ENCODE assay signal across 1 cellular context in genomic region chr5:142108432-142109355, GRCh38.
TF ChIP-seq lines count a peak whose summit lies in the region.

Gene NDFIP1, plus strand, starts transcription at chr5:142108779. Its CDS starts 196 bp downstream, at chr5:142108975.

TF ChIP-seq in K562, 482 proteins besides CTCF, POLR2A, EP300 and RAD21 (continued from another document and continues in another):
- TF ChIP-seq THRA (IDR thresholded peaks at IDR 0.05) (no peak), RBM34 (IDR thresholded peaks at IDR 0.05; ENCODE audit: borderline replicate concordance, insufficient read depth, low read length) (peak; percentile 23; the same call in 1 of the 2 replicates), GTF2E2 (tag; IDR thresholded peaks at IDR 0.05) (0 out of 2 replicates have a peak, but pooled peaks have one; percentile 87), NFIC (IDR thresholded peaks at IDR 0.05) (peak; percentile 31; the same call in 1 of the 2 replicates), ZNF76 (CRISPR knock-in tag; IDR thresholded peaks at IDR 0.05; ENCODE audit: borderline replicate concordance) (0 out of 2 replicates have a peak, but pooled peaks have one; percentile 20), GABPB1 (CRISPR knock-in tag; IDR thresholded peaks at IDR 0.05) (peak; percentile 66; the same call in 1 of the 2 replicates), KAT7 (CRISPR knock-in tag; IDR thresholded peaks at IDR 0.05; ENCODE audit: borderline replicate concordance) (peak; percentile 45; the same call in 1 of the 2 replicates), SMAD2 (IDR thresholded peaks at IDR 0.05; ENCODE audit: low read depth, low read length) (no peak), ZMIZ1 (IDR thresholded peaks at IDR 0.05; ENCODE audit: low read depth in 2 of 2, low read length in 2 of 2) (0 out of 4 replicates have a peak, but pooled peaks of 1 of the 2 experiments have one; percentile 36), JUNB (CRISPR knock-in tag; conservative IDR thresholded peaks at IDR 0.05) (no peak), RUNX1 (IDR thresholded peaks at IDR 0.05; ENCODE audit: low read depth) (no peak), STAT5A (IDR thresholded peaks at IDR 0.05; ENCODE audit: borderline replicate concordance, low read length) (no peak), FOXP1 (CRISPR knock-in tag; IDR thresholded peaks at IDR 0.05) (peak; percentile 26), E2F1 (CRISPR knock-in tag; IDR thresholded peaks at IDR 0.05) (peak; percentile 23; the same call in 1 of the 2 replicates), ZNF282 (CRISPR knock-in tag; IDR thresholded peaks at IDR 0.05) (peak; percentile 59; the same call in 1 of the 2 replicates), CLOCK (CRISPR knock-in tag; IDR thresholded peaks at IDR 0.05; ENCODE audit: borderline replicate concordance) (no peak), ZNF512 (tag; IDR thresholded peaks at IDR 0.05) (no peak), CEBPB (tag; IDR thresholded peaks at IDR 0.05) (no peak), THAP12 (CRISPR knock-in tag; IDR thresholded peaks at IDR 0.05) (peak; percentile 66; the same call in 1 of the 2 replicates), ZZZ3 (IDR thresholded peaks at IDR 0.05) (no peak), FOXM1 (IDR thresholded peaks at IDR 0.05; ENCODE audit: low read depth) (no peak), FOXM1 (CRISPR knock-in tag; IDR thresholded peaks at IDR 0.05; ENCODE audit: low read depth) (no peak), NRF1 (conservative IDR thresholded peaks at IDR 0.05 in 1 of 2, IDR thresholded peaks at IDR 0.05 in 1 of 2) (peak; percentile 86 to 87), FIP1L1 (IDR thresholded peaks at IDR 0.05; ENCODE audit: low read depth, low read length, poor library complexity, severe bottlenecking) (peak; percentile 24), ZNF395 (CRISPR knock-in tag; IDR thresholded peaks at IDR 0.05) (peak; percentile 69), SRSF9 (IDR thresholded peaks at IDR 0.05; ENCODE audit: borderline replicate concordance, low read depth, low read length) (no peak), ZNF511 (CRISPR knock-in tag; IDR thresholded peaks at IDR 0.05) (peak; percentile 21; the same call in 1 of the 2 replicates), ID3 (CRISPR knock-in tag; IDR thresholded peaks at IDR 0.05) (no peak), ID3 (tag; IDR thresholded peaks at IDR 0.05) (0 out of 2 replicates have a peak, but pooled peaks have one; percentile 51), TAF1 (IDR thresholded peaks at IDR 0.05; ENCODE audit: control insufficient read depth, extremely low read depth, insufficient read depth, low read length, severe bottlenecking) (peak; percentile 66), ZKSCAN1 (IDR thresholded peaks at IDR 0.05; ENCODE audit: low read depth, low read length) (0 out of 2 replicates have a peak, but pooled peaks have one; percentile 17), ZSCAN32 (CRISPR knock-in tag; IDR thresholded peaks at IDR 0.05) (no peak), CXXC5 (CRISPR knock-in tag; IDR thresholded peaks at IDR 0.05) (peak; percentile 92), E2F3 (CRISPR knock-in tag; IDR thresholded peaks at IDR 0.05) (no peak), GATAD2B (IDR thresholded peaks at IDR 0.05; ENCODE audit: borderline replicate concordance) (0 out of 2 replicates have a peak, but pooled peaks have one; percentile 56), GTF2F1 (IDR thresholded peaks at IDR 0.05; ENCODE audit: low read depth, low read length) (no peak), ZNF274 (IDR thresholded peaks at IDR 0.05; ENCODE audit: borderline replicate concordance, low read depth, low read length) (no peak), PHF21A (IDR thresholded peaks at IDR 0.05; ENCODE audit: borderline replicate concordance, low read depth) (no peak), SRSF3 (IDR thresholded peaks at IDR 0.05; ENCODE audit: insufficient read depth, low read length) (no peak), CAMTA2 (CRISPR knock-in tag; conservative IDR thresholded peaks at IDR 0.05) (no peak), GABPA (tag; conservative IDR thresholded peaks at IDR 0.05; ENCODE audit: low read depth) (peak; percentile 28), CREB1 (IDR thresholded peaks at IDR 0.05) (peak; percentile 59), CREB1 (CRISPR knock-in tag; IDR thresholded peaks at IDR 0.05) (no peak; the same call in 1 of the 2 replicates), CTBP1 (IDR thresholded peaks at IDR 0.05; ENCODE audit: borderline replicate concordance) (peak; percentile 92), CBX8 (IDR thresholded peaks at IDR 0.05; ENCODE audit: borderline replicate concordance, extremely low read depth, low read depth, low read length, poor library complexity, severe bottlenecking) (no peak)
